In the genomic region with DNA sequence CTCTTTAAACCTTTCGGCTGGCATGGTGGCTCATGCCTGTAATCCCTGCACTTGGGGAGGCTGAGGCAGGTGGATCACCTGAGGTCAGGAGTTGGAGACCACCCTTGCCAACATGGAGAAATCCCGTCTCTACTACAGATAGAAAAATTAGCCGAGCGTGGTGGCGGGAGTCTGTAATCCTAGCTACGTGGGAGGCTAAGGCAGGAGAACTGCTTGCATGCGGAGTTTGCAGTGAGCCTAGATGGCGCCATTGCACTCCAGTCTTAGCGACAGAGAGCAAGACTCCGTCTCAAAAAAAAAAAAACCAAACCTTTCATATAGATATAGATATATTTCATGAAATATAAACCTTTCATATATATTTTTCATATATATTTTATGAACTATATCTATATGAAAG, we compare ENCODE assay signal across 21 cellular contexts.
DNase-seq lines count a peak whose midpoint lies in the region; ATAC-seq and TF ChIP-seq lines count a peak whose summit lies in the region.
"Had no signal": no experiment of that assay in that cellular context is flagged by ENCODE, and none has a peak within 500 bp of the region (broad histone marks: within the 10 kb centered on the region; RNA-seq: fewer than 3 reads in every experiment).

No MANE protein-coding gene starts in this region.

- in situ Hi-C loops in Panc1 (cut with HindIII; ENCODE audit: low pct_unique_long_range_greater_than_20kb, low sequenced_read_pairs) = no loop called here

- ATAC-seq in Panc1 (no peak), HG02642 (IDR thresholded peaks at IDR 0.05; ENCODE audit: poor library complexity, unreplicated experiment) (no peak)
- ATAC-seq: HCT116 had no signal

- H3K4me3 ChIP-seq in Panc1 (ENCODE audit: low read depth in 2 of 2, low read length in 2 of 2) = no peak overlapping the region
- no peak overlapping the region for H3K4me3 ChIP-seq in epithelial cell of esophagus (ENCODE audit: low read length)
- H3K4me3 ChIP-seq: Peyer's patch had no signal

- H3K4me3 Mint-ChIP-seq in progenitor cell of endocrine pancreas (ENCODE audit: low read depth) = no peak overlapping the region
- H3K4me3 Mint-ChIP-seq: CD4-positive, alpha-beta T cell; stimulated activated naive CD8-positive, alpha-beta T cell treated with anti-CD3 and anti-CD28 coated beads, Interleukin-15, Interleukin-2, amounts not matched to agents 100 ng/mL and 50 ng/mL, for 24 hours had no signal

- no peaks in the 10 kb centered on the region for H3K4me1 Mint-ChIP-seq in progenitor cell of endocrine pancreas (ENCODE audit: low read depth)

- H3K36me3 ChIP-seq in Panc1 (ENCODE audit: control insufficient read depth, insufficient read depth, low read length) = no peaks in the 10 kb centered on the region
- H3K36me3 ChIP-seq: Peyer's patch had no signal

- no peak overlapping the region for H3K27ac Mint-ChIP-seq in progenitor cell of endocrine pancreas
- H3K27ac Mint-ChIP-seq: CD4-positive, alpha-beta T cell; stimulated activated naive CD8-positive, alpha-beta T cell treated with anti-CD3 and anti-CD28 coated beads, Interleukin-15, Interleukin-2, amounts not matched to agents 100 ng/mL and 50 ng/mL, for 24 hours had no signal

- H3K27me3 ChIP-seq in Panc1 (ENCODE audit: control insufficient read depth, insufficient read depth, low read length) = no peaks in the 10 kb centered on the region
- H3K27me3 ChIP-seq: Peyer's patch had no signal

- DNase-seq in NCI-H82 (lab: John Stamatoyannopoulos, UW) (peak; percentile 4), NCI-H82 treated with DMSO at 0.1 percent for 48 hours (lab: John Stamatoyannopoulos, UW; ENCODE audit: unreplicated experiment) (no peak), Panc1 (ENCODE audit: low read depth, low spot score) (no peak), epithelial cell of esophagus (ENCODE audit: low read depth) (peak; percentile 28), progenitor cell of endocrine pancreas (ENCODE audit: low spot score, unreplicated experiment) (no peak), RWPE1 (ENCODE audit: low spot score) (no peak), hippocampal formation (lab: John Stamatoyannopoulos, UW) (no peak)
- DNase-seq: activated effector memory CD4-positive, alpha-beta T cell treated with anti-CD3 and anti-CD28 coated beads, Interleukin-2, amount 50 U/mL, for 16 hours; amniotic stem cell; CD4-positive, alpha-beta T cell; mesenchymal stem cell; NCI-H1694; NCI-H446 treated with DMSO at 0.1 percent for 48 hours; Peyer's patch; retina; SW 1271 had no signal

- intact Hi-C loops in Panc1 (cut with micrococcal nuclease; ENCODE audit: unreplicated experiment) = no loop called here

- no TSS peak for BruUV-seq in Panc1 (replicated peaks; lab: Mats Ljungman, UMichigan)

- H3K4me1 ChIP-seq in Panc1 (ENCODE audit: control insufficient read depth, insufficient read depth, low read length) = no peaks in the 10 kb centered on the region
- H3K4me1 ChIP-seq: Peyer's patch had no signal

- TF ChIP-seq CTCF in Panc1 (IDR thresholded peaks at IDR 0.05) = 0 out of 2 replicates have a peak, but pooled peaks have one; percentile 8
- peak; percentile 28 for TF ChIP-seq CTCF in epithelial cell of esophagus (IDR thresholded peaks at IDR 0.05; ENCODE audit: insufficient read depth, low read depth, low read length, missing control alignments)
- peak; percentile 31 for TF ChIP-seq CTCF in progenitor cell of endocrine pancreas (IDR thresholded peaks at IDR 0.05; ENCODE audit: unreplicated experiment)
- TF ChIP-seq CTCF in RWPE1 (conservative IDR thresholded peaks at IDR 0.05; ENCODE audit: low read depth) = no peak

- POLR2A ChIA-PET in Panc1 (lab: Charles Lee) = no interaction called here
- POLR2A ChIA-PET in RWPE1 (lab: Yijun Ruan, JAX; ENCODE audit: low non-redundant PET) = no interaction called here

- no peaks in the 10 kb centered on the region for H3K36me3 Mint-ChIP-seq in progenitor cell of endocrine pancreas (ENCODE audit: insufficient read depth)

- no peak overlapping the region for H3K27ac ChIP-seq in Panc1 (ENCODE audit: low read length)
- no peak overlapping the region for H3K27ac ChIP-seq in RWPE1
- H3K27ac ChIP-seq: epithelial cell of prostate, Peyer's patch, VCaP had no signal

- H3K9me3 ChIP-seq in Panc1 (ENCODE audit: control insufficient read depth, insufficient read depth, low read depth, low read length) = no peaks in the 10 kb centered on the region
- H3K9me3 ChIP-seq: Peyer's patch had no signal

- H3K9me3 Mint-ChIP-seq in progenitor cell of endocrine pancreas (ENCODE audit: low read depth) = no peaks in the 10 kb centered on the region
- H3K9me3 Mint-ChIP-seq: CD4-positive, alpha-beta T cell had no signal

- CTCF ChIA-PET in Panc1 (lab: Charles Lee) = no interaction called here
- CTCF ChIA-PET in RWPE1 (lab: Yijun Ruan, JAX) = interaction anchor here (0.5 kb wide), 1 partner anchor 534 kb away, joined by 3 read pairs; no protein-coding TSS in a partner anchor

- H3K27me3 Mint-ChIP-seq in progenitor cell of endocrine pancreas = peaks cover 7% of the 10 kb centered on the region
- H3K27me3 Mint-ChIP-seq: CD4-positive, alpha-beta T cell; stimulated activated naive CD8-positive, alpha-beta T cell treated with anti-CD3 and anti-CD28 coated beads, Interleukin-15, Interleukin-2, amounts not matched to agents 100 ng/mL and 50 ng/mL, for 24 hours had no signal

Comparison
In these comparisons a context has a peak if more than half of its experiments do, and no peak if none do; other contexts are left out.
1. DNase-seq: peak in NCI-H82 (single experiment) and epithelial cell of esophagus (single experiment); none in NCI-H82 treated with DMSO at 0.1 percent for 48 hours (single experiment), Panc1 (single experiment), progenitor cell of endocrine pancreas (single experiment), RWPE1 (single experiment) and hippocampal formation (0 of 2).